16 cellular contexts compared by ENCODE assay signal in genomic region chr12:124484526-124484953, GRCh38.
DNase-seq lines count a peak whose midpoint lies in the region; ATAC-seq, FAIRE-seq and TF ChIP-seq lines count a peak whose summit lies in the region.
"Had no signal": no experiment of that assay in that cellular context is flagged by ENCODE, and none has a peak within 500 bp of the region (broad histone marks: within the 10 kb centered on the region; RNA-seq: fewer than 3 reads in every experiment).

No MANE protein-coding gene starts in this region.

- 91% methylated on average over 7 of the region's 10 CpGs for WGBS in A549 (ENCODE audit: missing lambda C conversion rate)
- 78 to 92% methylated on average over 5 to 8 of the region's 10 CpGs for WGBS in gastroesophageal sphincter (ENCODE audit: low coverage in 1 of 2), 2 donors
- WGBS in thyroid gland, 2 donors, result 87 to 91% methylated on average over 8 to 10 of the region's 10 CpGs

- H3K4me3 Mint-ChIP-seq in CD4-positive, alpha-beta memory T cell, result no peak overlapping the region
- no peak overlapping the region for H3K4me3 Mint-ChIP-seq in activated naive CD8-positive, alpha-beta T cell treated with anti-CD3 and anti-CD28 coated beads for 36 hours

- TF ChIP-seq CTCF in A549 (IDR thresholded peaks at IDR 0.05) (no peak), foreskin fibroblast (IDR thresholded peaks at IDR 0.05; ENCODE audit: low read depth, low read length) (no peak), gastroesophageal sphincter (IDR thresholded peaks at IDR 0.05) (no peak), thyroid gland (IDR thresholded peaks at IDR 0.05) (no peak)

- POLR2A ChIA-PET in A549 (lab: Yijun Ruan, JAX), result no interaction called here
- POLR2A ChIA-PET in CD4-positive, alpha-beta memory T cell (lab: Charles Lee; ENCODE audit: partially characterized antibody), result no interaction called here

- H3K27me3 ChIP-seq in CD4-positive, alpha-beta memory T cell (ENCODE audit: insufficient read depth, low read length), result no peaks in the 10 kb centered on the region
- H3K27me3 ChIP-seq in gastroesophageal sphincter, result no peaks in the 10 kb centered on the region
- no peaks in the 10 kb centered on the region for H3K27me3 ChIP-seq in thyroid gland
- H3K27me3 ChIP-seq: SJSA1 had no signal

- H3K9me3 Mint-ChIP-seq in CD4-positive, alpha-beta memory T cell, result no peaks in the 10 kb centered on the region
- no peaks in the 10 kb centered on the region for H3K9me3 Mint-ChIP-seq in activated naive CD8-positive, alpha-beta T cell treated with anti-CD3 and anti-CD28 coated beads for 36 hours

- H3K36me3 ChIP-seq in CD4-positive, alpha-beta memory T cell (ENCODE audit: insufficient read depth, low read length), result no peaks in the 10 kb centered on the region
- peaks cover 0 to 63% of the 10 kb centered on the region in 2 donors for H3K36me3 ChIP-seq in gastroesophageal sphincter
- peaks cover 3 to 28% of the 10 kb centered on the region in 2 donors for H3K36me3 ChIP-seq in thyroid gland

- peak overlapping the region in 5 of 7 donors; percentile 50 to 89 (median 78) for H3K27ac Mint-ChIP-seq in CD4-positive, alpha-beta memory T cell
- peak overlapping the region; percentile 54 for H3K27ac Mint-ChIP-seq in activated naive CD8-positive, alpha-beta T cell treated with anti-CD3 and anti-CD28 coated beads for 36 hours

- H3K4me2 ChIP-seq in A549, result no peak overlapping the region

- intact Hi-C loops in CD4-positive, alpha-beta memory T cell (cut with micrococcal nuclease), result no loop called here
- intact Hi-C loops in thyroid gland (cut with DNase I), result loop anchor here (10.0 kb wide), 1 partner anchor 280 kb away; no protein-coding TSS in a partner anchor

- no peaks in the 10 kb centered on the region for H3K9me3 ChIP-seq in A549
- H3K9me3 ChIP-seq in CD4-positive, alpha-beta memory T cell (ENCODE audit: control insufficient read depth in 1 of 2, low read length in 2 of 2), result no peaks in the 10 kb centered on the region
- H3K9me3 ChIP-seq in gastroesophageal sphincter, result no peaks in the 10 kb centered on the region
- no peaks in the 10 kb centered on the region for H3K9me3 ChIP-seq in thyroid gland
- H3K9me3 ChIP-seq: prostate gland, SJSA1 had no signal

- FAIRE-seq in A549 (lab: Jason Lieb, UNC), result no peak

- H3K36me3 Mint-ChIP-seq in CD4-positive, alpha-beta memory T cell, result peaks cover 22 to 36% of the 10 kb centered on the region in 2 donors
- peaks cover 33% of the 10 kb centered on the region for H3K36me3 Mint-ChIP-seq in activated naive CD8-positive, alpha-beta T cell treated with anti-CD3 and anti-CD28 coated beads for 36 hours

- ATAC-seq in A549, result no peak
- peak; percentile 28 for ATAC-seq in HG02678 (IDR thresholded peaks at IDR 0.05; ENCODE audit: unreplicated experiment)
- ATAC-seq in gastroesophageal sphincter, result no peak
- ATAC-seq: esophagus mucosa had no signal

- TF ChIP-seq POLR2A in A549 (IDR thresholded peaks at IDR 0.05; ENCODE audit: low read length) (no peak), gastroesophageal sphincter (IDR thresholded peaks at IDR 0.05) (no peak), thyroid gland (IDR thresholded peaks at IDR 0.05) (no peak)

- DNase-seq in A549 (ENCODE audit: low read depth in 1 of 2, low spot score in 1 of 2), result no peak
- peak in 2 of 5 donors; percentile 6 to 41 for DNase-seq in CD4-positive, alpha-beta memory T cell
- peak; percentile 41 for DNase-seq in activated naive CD8-positive, alpha-beta T cell treated with anti-CD3 and anti-CD28 coated beads for 36 hours
- DNase-seq in foreskin fibroblast, result no peak
- no peak for DNase-seq in midbrain (lab: John Stamatoyannopoulos, UW)
- no peak for DNase-seq in thyroid gland
- DNase-seq: activated CD4-positive, CD25-positive, alpha-beta regulatory T cell; activated gamma-delta T cell treated with Interleukin-2 at 50 U/mL for 16 hours; COR-L47; NCI-H446 treated with DMSO at 0.1 percent for 48 hours; stimulated activated CD4-positive, alpha-beta T cell treated with anti-CD3 and anti-CD28 coated beads, Interleukin-2, amount 100 ng/mL, for 48 hours had no signal

- no peaks in the 10 kb centered on the region for H3K27me3 Mint-ChIP-seq in CD4-positive, alpha-beta memory T cell
- H3K27me3 Mint-ChIP-seq in activated naive CD8-positive, alpha-beta T cell treated with anti-CD3 and anti-CD28 coated beads for 36 hours, result no peaks in the 10 kb centered on the region

- no peak overlapping the region for H3K27ac ChIP-seq in A549
- H3K27ac ChIP-seq in CD4-positive, alpha-beta memory T cell (ENCODE audit: low read depth, low read length), result no peak overlapping the region
- H3K27ac ChIP-seq in gastroesophageal sphincter, result no peak overlapping the region
- H3K27ac ChIP-seq in thyroid gland, result no peak overlapping the region
- H3K27ac ChIP-seq: prostate gland, SJSA1 had no signal

- TF ChIP-seq EP300 in A549 (IDR thresholded peaks at IDR 0.05), result no peak
- no peak for TF ChIP-seq EP300 in gastroesophageal sphincter (IDR thresholded peaks at IDR 0.05)

- H3K4me1 Mint-ChIP-seq in CD4-positive, alpha-beta memory T cell, result peaks cover 10 to 36% (median 25%) of the 10 kb centered on the region in 4 donors
- H3K4me1 Mint-ChIP-seq in activated naive CD8-positive, alpha-beta T cell treated with anti-CD3 and anti-CD28 coated beads for 36 hours, result peaks cover 17% of the 10 kb centered on the region

- no peak overlapping the region for H3K4me3 ChIP-seq in A549
- H3K4me3 ChIP-seq in CD4-positive, alpha-beta memory T cell (ENCODE audit: low read length in 2 of 2), result no peak overlapping the region
- no peak overlapping the region for H3K4me3 ChIP-seq in foreskin fibroblast (ENCODE audit: low read depth in 1 of 2, low read length in 2 of 2)
- H3K4me3 ChIP-seq in gastroesophageal sphincter, result no peak overlapping the region
- no peak overlapping the region for H3K4me3 ChIP-seq in thyroid gland (replicated peaks in 1 of 3)
- H3K4me3 ChIP-seq: prostate gland, SJSA1 had no signal

- CTCF ChIA-PET in A549 (lab: Yijun Ruan, JAX), result interaction anchor here (1.1 to 1.5 kb wide), 2 partner anchors 13 to 23 kb away, joined by 3 to 5 read pairs; no protein-coding TSS in a partner anchor
- CTCF ChIA-PET in CD4-positive, alpha-beta memory T cell (lab: Charles Lee; ENCODE audit: partially characterized antibody), result no interaction called here

- no peak for TF ChIP-seq RAD21 in A549 (conservative IDR thresholded peaks at IDR 0.05 in 1 of 2, IDR thresholded peaks at IDR 0.05 in 1 of 2)

- peaks cover 27% of the 10 kb centered on the region for H3K4me1 ChIP-seq in A549
- H3K4me1 ChIP-seq in CD4-positive, alpha-beta memory T cell (ENCODE audit: insufficient read depth, low read length), result peaks cover 16% of the 10 kb centered on the region
- H3K4me1 ChIP-seq in gastroesophageal sphincter, result peaks cover 0 to 72% (median 33%) of the 10 kb centered on the region in 3 donors
- H3K4me1 ChIP-seq in thyroid gland, result peaks cover 9 to 20% of the 10 kb centered on the region in 2 donors

TF ChIP-seq in A549, 52 proteins besides CTCF, POLR2A, EP300 and RAD21:
- TF ChIP-seq NFE2L2 (conservative IDR thresholded peaks at IDR 0.05; ENCODE audit: low read length), result no peak
- peak; percentile 45; the same call in 1 of the 2 replicates for TF ChIP-seq KDM1A (IDR thresholded peaks at IDR 0.05; ENCODE audit: low read depth)
- TF ChIP-seq TFCP2L1 (CRISPR knock-in tag; IDR thresholded peaks at IDR 0.05), result no peak
